In genomic region chr3:128997486-128997885, GRCh38 we compare ENCODE assay signal across 22 cellular contexts. TPM values are rescaled to one million over a fixed set of nuclear protein-coding genes. Genes with fewer than 3 reads are reported as not detected.
DNase-seq lines count a peak whose midpoint lies in the region; ATAC-seq, FAIRE-seq and TF ChIP-seq lines count a peak whose summit lies in the region.
"Had no signal": no experiment of that assay in that cellular context is flagged by ENCODE, and none has a peak within 500 bp of the region (broad histone marks: within the 10 kb centered on the region; RNA-seq: fewer than 3 reads in every experiment).

No MANE protein-coding gene starts in this region.

- no peak for TF ChIP-seq CTCF in SK-N-SH (IDR thresholded peaks at IDR 0.05)
- no peak for TF ChIP-seq CTCF in K562 (IDR thresholded peaks at IDR 0.05 in 2 of 3, conservative IDR thresholded peaks at IDR 0.05 in 1 of 3; ENCODE audit: insufficient read depth in 2 of 3, low read depth in 1 of 3, low read length in 3 of 3)
- TF ChIP-seq CTCF in neural progenitor cell (IDR thresholded peaks at IDR 0.05), result no peak
- no peak for TF ChIP-seq CTCF in D721Med (IDR thresholded peaks at IDR 0.05; ENCODE audit: insufficient read depth, missing control alignments)

- peak overlapping the region; percentile 99 for H3K27ac Mint-ChIP-seq in neural progenitor cell
- H3K27ac Mint-ChIP-seq: CD8-positive, alpha-beta T cell; GM23338 had no signal

- TF ChIP-seq POLR2A in K562 (conservative IDR thresholded peaks at IDR 0.05), result no peak

- peaks cover 50% of the 10 kb centered on the region for H3K27me3 ChIP-seq in SK-N-SH (ENCODE audit: insufficient read depth)
- peaks cover 9 to 35% of the 10 kb centered on the region in 2 experiments; a peak in 4 of 5 replicates for H3K27me3 ChIP-seq in K562 (ENCODE audit: control insufficient read depth in 2 of 2, insufficient read depth in 2 of 2, low read length in 2 of 2)
- peaks cover 41% of the 10 kb centered on the region for H3K27me3 ChIP-seq in neural progenitor cell

- no peak for ATAC-seq in SK-N-SH treated with all-trans-retinoic acid at 6 μM for 48 hours
- ATAC-seq in K562, result no peak
- ATAC-seq in GM19035 (IDR thresholded peaks at IDR 0.05; ENCODE audit: unreplicated experiment), result no peak
- ATAC-seq: A549; CD8-positive, alpha-beta T cell; GM23338; HCT116; HepG2 had no signal

- H3K9ac ChIP-seq in SK-N-SH (no peak overlapping the region), K562 (ENCODE audit: insufficient read depth in 1 of 2, low read depth in 2 of 2, low read length in 2 of 2) (no peak overlapping the region), neural progenitor cell (no peak overlapping the region)

- TF ChIP-seq RAD21 in SK-N-SH (IDR thresholded peaks at IDR 0.05; ENCODE audit: low read length) (no peak), K562 (CRISPR knock-in tag; conservative IDR thresholded peaks at IDR 0.05 in 1 of 2, IDR thresholded peaks at IDR 0.05 in 1 of 2) (no peak)

- in situ Hi-C loops in K562 (cut with MboI), result no loop called here

- H3K27ac ChIP-seq in SK-N-SH (ENCODE audit: low read depth in 2 of 2, low read length in 1 of 2) (no peak overlapping the region), K562 (ENCODE audit: extremely low read depth, low read depth, low read length) (no peak overlapping the region), neural progenitor cell (no peak overlapping the region)
- H3K27ac ChIP-seq: 22Rv1, A549 had no signal

- peaks cover 77% of the 10 kb centered on the region for H3K4me1 Mint-ChIP-seq in neural progenitor cell

- no peaks in the 10 kb centered on the region for H3K36me3 ChIP-seq in SK-N-SH (replicated peaks in 1 of 2; ENCODE audit: control insufficient read depth in 1 of 2, insufficient read depth in 2 of 2, low read length in 1 of 2)
- no peaks in the 10 kb centered on the region for H3K36me3 ChIP-seq in K562 (ENCODE audit: control insufficient read depth, insufficient read depth, low read length)
- no peaks in the 10 kb centered on the region for H3K36me3 ChIP-seq in neural progenitor cell

- no peak for DNase-seq in SK-N-SH
- no peak for DNase-seq in K562 (ENCODE audit: extremely low read depth in 1 of 4, low spot score in 3 of 4)
- DNase-seq in neural progenitor cell (ENCODE audit: low spot score), result no peak
- DNase-seq in stimulated activated CD4-positive, alpha-beta T cell treated with anti-CD3 and anti-CD28 coated beads, Interleukin-4, amount 100 ng/mL, for 1 hour, result no peak
- DNase-seq in D721Med (ENCODE audit: insufficient read length, low spot score), result no peak
- DNase-seq: AML-193; Calu3; CD8-positive, alpha-beta T cell; DMS 273 treated with DMSO at 0.1 percent for 48 hours; DMS53; KG1 had no signal

- 47% methylated on average over 4 of the region's 4 CpGs for WGBS in SK-N-SH (ENCODE audit: low lambda C conversion rate)
- 35% methylated on average over 4 of the region's 4 CpGs for WGBS in K562 (ENCODE audit: insufficient coverage, low coverage, missing lambda C conversion rate)

- FAIRE-seq in K562 (lab: Jason Lieb, UNC) (no peak), D721Med (lab: Jason Lieb, UNC) (no peak)
- FAIRE-seq: A549, G401.6, GM12891, HepG2 had no signal

- no peaks in the 10 kb centered on the region for H4K20me1 ChIP-seq in SK-N-SH (ENCODE audit: insufficient read depth)
- no peaks in the 10 kb centered on the region for H4K20me1 ChIP-seq in K562 (replicated peaks; ENCODE audit: control insufficient read depth, insufficient read depth, low read length)
- H4K20me1 ChIP-seq in neural progenitor cell (ENCODE audit: low read depth), result peaks cover 4% of the 10 kb centered on the region

- H3K36me3 Mint-ChIP-seq in neural progenitor cell, result peaks cover 1% of the 10 kb centered on the region
- H3K36me3 Mint-ChIP-seq: CD8-positive, alpha-beta T cell; IgD-negative memory B cell had no signal

- no peaks in the 10 kb centered on the region for H3K9me3 Mint-ChIP-seq in neural progenitor cell
- H3K9me3 Mint-ChIP-seq: CD8-positive, alpha-beta T cell had no signal

- H3F3A ChIP-seq in SK-N-SH (replicated peaks; ENCODE audit: insufficient read depth), result no peaks in the 10 kb centered on the region
- H3F3A ChIP-seq in neural progenitor cell (ENCODE audit: low read depth), result peaks cover 47% of the 10 kb centered on the region

- intact Hi-C loops in K562 (cut with micrococcal nuclease), result no loop called here

- H3K79me2 ChIP-seq in SK-N-SH (ENCODE audit: insufficient read depth) (no peaks in the 10 kb centered on the region), K562 (ENCODE audit: control insufficient read depth, insufficient read depth, low read length) (no peaks in the 10 kb centered on the region), neural progenitor cell (ENCODE audit: low read depth) (no peaks in the 10 kb centered on the region)

- POLR2A ChIA-PET in SK-N-SH (lab: Yijun Ruan, JAX), result no interaction called here
- POLR2A ChIA-PET in K562 (lab: Yijun Ruan, JAX), result interaction anchor here (1.2 kb wide), 1 partner anchor 28 kb away, joined by 3 read pairs; no protein-coding TSS in a partner anchor

- peaks cover 12% of the 10 kb centered on the region for H3K27me3 Mint-ChIP-seq in neural progenitor cell (ENCODE audit: insufficient read depth, low read depth)

- peaks cover 0 to 15% of the 10 kb centered on the region in 2 experiments; a peak in 1 of 4 replicates for H3K4me1 ChIP-seq in SK-N-SH (ENCODE audit: control insufficient read depth in 1 of 2, insufficient read depth in 2 of 2, low read depth in 1 of 2, low read length in 1 of 2)
- H3K4me1 ChIP-seq in K562 (replicated peaks in 1 of 2; ENCODE audit: control insufficient read depth in 2 of 2, insufficient read depth in 2 of 2, low read length in 2 of 2), result peaks cover 4 to 29% of the 10 kb centered on the region in 2 experiments; a peak in 4 of 5 replicates
- peaks cover 56% of the 10 kb centered on the region for H3K4me1 ChIP-seq in neural progenitor cell
- H3K4me1 ChIP-seq: A549 had no signal

- H3K4me3 ChIP-seq in SK-N-SH (ENCODE audit: low read depth in 2 of 2, low read length in 1 of 2) (no peak overlapping the region), K562 (no peak overlapping the region), neural progenitor cell (no peak overlapping the region)
- H3K4me3 ChIP-seq: A549, GM23338 had no signal

- H3K9me2 ChIP-seq in SK-N-SH, result no peaks in the 10 kb centered on the region

- TF ChIP-seq EP300 in SK-N-SH (IDR thresholded peaks at IDR 0.05; ENCODE audit: borderline replicate concordance in 1 of 2, low read depth in 1 of 2, low read length in 1 of 2), result no peak
- no peak for TF ChIP-seq EP300 in K562 (IDR thresholded peaks at IDR 0.05; ENCODE audit: low read length)

- BruUV-seq in K562 (replicated peaks; lab: Mats Ljungman, UMichigan), result no TSS peak

- no peak overlapping the region for H3K4me3 Mint-ChIP-seq in neural progenitor cell
- H3K4me3 Mint-ChIP-seq: CD8-positive, alpha-beta T cell; GM23338 had no signal

- H3K4me2 ChIP-seq in SK-N-SH (no peak overlapping the region), K562 (ENCODE audit: insufficient read depth, low read length) (no peak overlapping the region), neural progenitor cell (no peak overlapping the region)
- H3K4me2 ChIP-seq: A549, GM23338 had no signal

- H3K9me3 ChIP-seq in SK-N-SH (no peaks in the 10 kb centered on the region), K562 (replicated peaks; ENCODE audit: control insufficient read depth, insufficient read depth, low read depth, low read length) (no peaks in the 10 kb centered on the region), neural progenitor cell (ENCODE audit: low read depth) (no peaks in the 10 kb centered on the region)
- H3K9me3 ChIP-seq: A549 had no signal

- CTCF ChIA-PET in SK-N-SH (lab: Yijun Ruan, JAX) (interaction anchor here (5.4 kb wide), 1 partner anchor 27 kb away, joined by 43 read pairs; no protein-coding TSS in a partner anchor), K562 (lab: Yijun Ruan, JAX; ENCODE audit: low intra/inter-chr PET ratio) (no interaction called here)

- no peak overlapping the region for H2AFZ ChIP-seq in SK-N-SH (ENCODE audit: low read depth)
- no peak overlapping the region for H2AFZ ChIP-seq in K562 (ENCODE audit: low read depth, low read length)
- H2AFZ ChIP-seq in neural progenitor cell (replicated peaks), result no peak overlapping the region
- H2AFZ ChIP-seq: GM23338 had no signal

- H3K9me1 ChIP-seq in K562 (ENCODE audit: control insufficient read depth, insufficient read depth, low read length), result no peaks in the 10 kb centered on the region

RNA-seq across cellular contexts. Expression of gene CFAP92, which starts 3.6 kb away (rescaled TPM):
- polyA plus RNA-seq in SK-N-SH (2012; rRNA removed) (not detected in 2 replicates), K562 (2011; rRNA removed) (0.05 and 0.06 TPM in 2 replicates), K562 (2014; fragmentation: Illumina TruSeq; extraction: Trizol) (0.14 and 0.36 TPM in 2 replicates), K562 (2014; fragmentation: Nextera tagmentation; extraction: Ambion mirVana) (under 1 TPM; 0.48 to 0.59 TPM), K562 (2014; rRNA removed) (0.23 and 0.36 TPM in 2 replicates)
- polyA plus RNA-seq in SK-N-SH (2012; cell fraction: cytosol; rRNA removed), result 0.04 and 0.07 TPM in 2 replicates
- not detected in 2 replicates for polyA plus RNA-seq in SK-N-SH (2012; cell fraction: nucleus; rRNA removed)
- 0.14 TPM in 1 of 2 replicates, not detected in the other for total RNA-seq in K562 (2011; cell fraction: chromatin; rRNA removed; ENCODE audit: low replicate concordance)
- 0.13 TPM in 1 of 2 replicates, not detected in the other for total RNA-seq in K562 (2011; cell fraction: nucleolus; rRNA removed)
- not detected in 2 replicates for total RNA-seq in K562 (2011; cell fraction: nucleoplasm; rRNA removed)
- total RNA-seq in K562 (2014; rRNA removed) (0.23 and 0.65 TPM in 2 replicates), K562 (2014; rRNA removed; fragmentation: Illumina TruSeq; extraction: Trizol) (0.45 and 0.62 TPM in 2 replicates), K562 (2015; rRNA removed; fragmentation: Illumina TruSeq; extraction: Trizol) (0.19 and 0.47 TPM in 2 replicates), K562 (2021) (0.27 and 0.81 TPM in 2 replicates), neural progenitor cell (ENCODE audit: low replicate concordance) (5.3 and 5.5 TPM in 2 replicates)
- polyA plus RNA-seq in K562 (2011; cell fraction: cytosol; rRNA removed), result 0.07 TPM in 1 of 2 replicates, not detected in the other
- polyA plus RNA-seq in K562 (2011; cell fraction: nucleus; rRNA removed), result 0.08 TPM in 1 of 2 replicates, not detected in the other
- polyA plus RNA-seq in K562 (2012), result 0.22 and 0.58 TPM in 2 replicates
- polyA minus RNA-seq in K562 (2011; rRNA and poly(A)+ RNA removed), result 0.15 TPM in 1 of 2 replicates, not detected in the other
- not detected in 2 replicates for polyA minus RNA-seq in K562 (2011; cell fraction: cytosol; rRNA and poly(A)+ RNA removed)
- polyA minus RNA-seq in K562 (2011; cell fraction: nucleus; rRNA and poly(A)+ RNA removed), result 0.22 TPM in 1 of 2 replicates, not detected in the other
- polyA plus RNA-seq: A549, BJ, IgD-negative memory B cell had no signal

RNA-seq across cellular contexts. Expression of gene EFCC1, which starts 3.6 kb away (rescaled TPM):
- polyA plus RNA-seq in SK-N-SH (2012; rRNA removed) (not detected in 2 replicates), K562 (2011; rRNA removed) (not detected in 2 replicates), K562 (2014; fragmentation: Illumina TruSeq; extraction: Trizol) (not detected in 2 replicates), K562 (2014; fragmentation: Nextera tagmentation; extraction: Ambion mirVana) (not detected), K562 (2014; rRNA removed) (not detected in 2 replicates)
- polyA plus RNA-seq in SK-N-SH (2012; cell fraction: cytosol; rRNA removed), result not detected in 2 replicates
- not detected in 2 replicates for polyA plus RNA-seq in SK-N-SH (2012; cell fraction: nucleus; rRNA removed)
- total RNA-seq in K562 (2011; cell fraction: chromatin; rRNA removed; ENCODE audit: low replicate concordance), result not detected in 2 replicates
- not detected in 2 replicates for total RNA-seq in K562 (2011; cell fraction: nucleolus; rRNA removed)
- not detected in 2 replicates for total RNA-seq in K562 (2011; cell fraction: nucleoplasm; rRNA removed)
- total RNA-seq in K562 (2014; rRNA removed) (not detected in 2 replicates), K562 (2014; rRNA removed; fragmentation: Illumina TruSeq; extraction: Trizol) (not detected in 2 replicates), K562 (2015; rRNA removed; fragmentation: Illumina TruSeq; extraction: Trizol) (not detected in 2 replicates), K562 (2021) (0.07 TPM in 1 of 2 replicates, not detected in the other), neural progenitor cell (ENCODE audit: low replicate concordance) (1.1 and 1.5 TPM in 2 replicates)
- polyA plus RNA-seq in K562 (2011; cell fraction: cytosol; rRNA removed), result not detected in 2 replicates
- not detected in 2 replicates for polyA plus RNA-seq in K562 (2011; cell fraction: nucleus; rRNA removed)
- polyA plus RNA-seq in K562 (2012), result not detected in 2 replicates
- not detected in 2 replicates for polyA minus RNA-seq in K562 (2011; rRNA and poly(A)+ RNA removed)
- not detected in 2 replicates for polyA minus RNA-seq in K562 (2011; cell fraction: cytosol; rRNA and poly(A)+ RNA removed)
- not detected in 2 replicates for polyA minus RNA-seq in K562 (2011; cell fraction: nucleus; rRNA and poly(A)+ RNA removed)
- total RNA-seq: Calu3, GM23338, HepG2 had no signal
- polyA plus RNA-seq: BJ, GM23338, HepG2, IgD-negative memory B cell had no signal
